8 cellular contexts compared by ENCODE assay signal in genomic region chr22:39117585-39118191, GRCh38. TPM values are rescaled to one million over a fixed set of nuclear protein-coding genes. Genes with fewer than 3 reads are reported as not detected.
DNase-seq lines count a peak whose midpoint lies in the region; ATAC-seq, FAIRE-seq and TF ChIP-seq lines count a peak whose summit lies in the region.

No MANE protein-coding gene starts in this region.

- intact Hi-C loops in heart left ventricle (cut with DNase I) (loop anchor here in 5 of 10 donors (5.0 to 10.0 kb wide), 4 partner anchors 105 to 343 kb away; partner anchors contain the start of gene APOBEC3C (in 1 of the 5)), Right ventricle myocardium superior (cut with DNase I) (no loop called here), activated B cell treated with CpG ODN at 0.5 μM for 24 hours (cut with micrococcal nuclease) (loop anchor here (1.0 kb wide), 6 partner anchors 18 to 247 kb away; partner anchors contain the start of gene APOBEC3C), mucosa of descending colon (cut with DNase I, micrococcal nuclease) (no loop called here)

- DNase-seq in heart left ventricle (peak in 2 of 5 donors; percentile 51 to 52), Right ventricle myocardium superior (no peak), LNCaP clone FGC (ENCODE audit: low read depth) (no peak), activated B cell treated with CpG ODN at 0.5 μM for 24 hours (peak; percentile 37), bronchial epithelial cell (ENCODE audit: low read depth) (peak; percentile 53), mucosa of descending colon (peak in 2 of 3 donors; percentile 67 to 85), DMS114 treated with DMSO at 0.1 percent for 48 hours (lab: John Stamatoyannopoulos, UW; ENCODE audit: unreplicated experiment) (no peak)
- DNase-seq in stimulated activated naive CD8-positive, alpha-beta T cell treated with anti-CD3 and anti-CD28 coated beads, Interleukin-15, Interleukin-2, amounts not matched to agents 100 U/mL and 50 U/mL, for 24 hours: peak; percentile 80

- WGBS in heart left ventricle, 4 donors: 68 to 72% (median 71%) methylated on average over 14 of the region's 14 CpGs

- H3K27me3 Mint-ChIP-seq in activated B cell treated with CpG ODN at 0.5 μM for 24 hours: no peaks in the 10 kb centered on the region

- peak overlapping the region; percentile 67 for H3K4me3 Mint-ChIP-seq in activated B cell treated with CpG ODN at 0.5 μM for 24 hours

- H3K4me3 ChIP-seq in heart left ventricle (peak overlapping the region in 1 of 12 donors; percentile 8), LNCaP clone FGC (ENCODE audit: low read depth, low read length) (no peak overlapping the region), bronchial epithelial cell (ENCODE audit: low read depth, low read length) (no peak overlapping the region), mucosa of descending colon (no peak overlapping the region)

- peaks cover 52% of the 10 kb centered on the region for H3K4me1 Mint-ChIP-seq in activated B cell treated with CpG ODN at 0.5 μM for 24 hours

- H3K4me1 ChIP-seq in heart left ventricle (peaks cover 0 to 12% (median 0%) of the 10 kb centered on the region in 12 donors), mucosa of descending colon (ENCODE audit: low read depth) (peaks cover 5% of the 10 kb centered on the region)

- TF ChIP-seq CTCF in heart left ventricle (IDR thresholded peaks at IDR 0.05) (peak in 10 of 12 donors; percentile 21 to 55 (median 40)), LNCaP clone FGC (IDR thresholded peaks at IDR 0.05; ENCODE audit: control insufficient read depth, extremely low read depth, insufficient read depth) (peak; percentile 31), activated B cell treated with CpG ODN at 0.5 μM for 24 hours (IDR thresholded peaks at IDR 0.05) (no peak), bronchial epithelial cell (IDR thresholded peaks at IDR 0.05; ENCODE audit: insufficient read depth, low read length, severe bottlenecking) (peak; percentile 50), mucosa of descending colon (IDR thresholded peaks at IDR 0.05) (no peak)

- peak overlapping the region in 1 of 12 donors; percentile 62 for H3K27ac ChIP-seq in heart left ventricle

- no peak for TF ChIP-seq POLR2A in heart left ventricle (IDR thresholded peaks at IDR 0.05)

- H3K27ac Mint-ChIP-seq in activated B cell treated with CpG ODN at 0.5 μM for 24 hours: peak overlapping the region; percentile 86

- POLR2A ChIA-PET in activated B cell treated with CpG ODN at 0.5 μM for 24 hours (lab: Charles Lee): interaction anchor here (0.8 to 1.6 kb wide), 9 partner anchors 10 to 54 kb away, joined by 3 to 15 read pairs (median 5); no protein-coding TSS in a partner anchor

- H3K36me3 ChIP-seq in heart left ventricle: no peaks in the 10 kb centered on the region
- no peaks in the 10 kb centered on the region for H3K36me3 ChIP-seq in bronchial epithelial cell (ENCODE audit: control insufficient read depth, insufficient read depth, low read length)
- no peaks in the 10 kb centered on the region for H3K36me3 ChIP-seq in mucosa of descending colon (ENCODE audit: low read depth)

- no peaks in the 10 kb centered on the region for H3K36me3 Mint-ChIP-seq in activated B cell treated with CpG ODN at 0.5 μM for 24 hours (ENCODE audit: low read depth)

- H3K27me3 ChIP-seq in heart left ventricle (peaks cover 0 to 28% (median 6%) of the 10 kb centered on the region in 9 donors), bronchial epithelial cell (ENCODE audit: control insufficient read depth, insufficient read depth, low read length) (no peaks in the 10 kb centered on the region)

- no peaks in the 10 kb centered on the region for H3K9me3 ChIP-seq in heart left ventricle
- no peaks in the 10 kb centered on the region for H3K9me3 ChIP-seq in mucosa of descending colon

- ATAC-seq in heart left ventricle (no peak), Right ventricle myocardium superior (ENCODE audit: poor library complexity) (no peak), activated B cell treated with CpG ODN at 0.5 μM for 24 hours (ENCODE audit: low read depth) (peak; percentile 64), mucosa of descending colon (peak; percentile 81)
- peak; percentile 64 for ATAC-seq in stimulated activated naive CD8-positive, alpha-beta T cell treated with anti-CD3 and anti-CD28 coated beads, Interleukin-15, Interleukin-2, amounts not matched to agents 100 U/mL and 50 U/mL, for 24 hours

- CTCF ChIA-PET in activated B cell treated with CpG ODN at 0.5 μM for 24 hours (lab: Charles Lee): interaction anchor here (0.9 to 2.3 kb wide), 8 partner anchors 10 to 198 kb away, joined by 3 to 17 read pairs (median 4); partner anchors contain the start of gene APOBEC3B

- FAIRE-seq in bronchial epithelial cell (lab: Jason Lieb, UNC): no peak

- H3K9me3 Mint-ChIP-seq in activated B cell treated with CpG ODN at 0.5 μM for 24 hours: no peaks in the 10 kb centered on the region

RNA-seq across cellular contexts. Expression of gene APOBEC3H, which starts 20.6 kb away (rescaled TPM):
- total RNA-seq in heart left ventricle (1 to 10 TPM in 1 of 9 donors, under 1 TPM in 3, not detected in 5; 0.21 to 1.7 (median 0.61) TPM), Right ventricle myocardium superior (not detected), activated B cell treated with CpG ODN at 0.5 μM for 24 hours (1.4 TPM in 2 replicates), bronchial epithelial cell (0.13 and 0.26 TPM in 2 replicates), mucosa of descending colon (under 1 TPM in 1 of 3 donors, not detected in 2; 0.51 TPM)
- under 1 TPM in 1 of 2 donors, not detected in 1; 0.46 TPM for polyA plus RNA-seq in heart left ventricle

RNA-seq across cellular contexts. Expression of gene CBX7, which starts 34.8 kb away (rescaled TPM):
- total RNA-seq in heart left ventricle (100 to 1,000 TPM in 1 of 9 donors, 10 to 100 TPM in 8; 48.3 to 187 (median 75.0) TPM), Right ventricle myocardium superior (69.9 TPM), activated B cell treated with CpG ODN at 0.5 μM for 24 hours (42.6 and 45.4 TPM in 2 replicates), bronchial epithelial cell (1.8 and 2.1 TPM in 2 replicates), mucosa of descending colon (100 to 1,000 TPM in 1 of 3 donors, 10 to 100 TPM in 2; 23.6 to 125 (median 29.2) TPM)
- 10 to 100 TPM; 50.1 to 60.4 TPM for polyA plus RNA-seq in heart left ventricle

RNA-seq across cellular contexts. Expression of gene APOBEC3G, which starts 40.6 kb away (rescaled TPM):
- total RNA-seq in heart left ventricle (10 to 100 TPM in 1 of 9 donors, 1 to 10 TPM in 8; 1.8 to 21.9 (median 3.3) TPM), Right ventricle myocardium superior (2.7 TPM), activated B cell treated with CpG ODN at 0.5 μM for 24 hours (145 and 152 TPM in 2 replicates), bronchial epithelial cell (1.2 and 3.4 TPM in 2 replicates), mucosa of descending colon (1 to 10 TPM; 5.7 to 6.2 (median 6.1) TPM)
- 1 to 10 TPM; 2.9 to 3.5 TPM for polyA plus RNA-seq in heart left ventricle

Comparison
In these comparisons a context has a peak if more than half of its experiments do, and no peak if none do; other contexts are left out.
1. ATAC-seq: peak in activated B cell treated with CpG ODN at 0.5 μM for 24 hours (single experiment), mucosa of descending colon (single experiment) and stimulated activated naive CD8-positive, alpha-beta T cell treated with anti-CD3 and anti-CD28 coated beads, Interleukin-15, Interleukin-2, amounts not matched to agents 100 U/mL and 50 U/mL, for 24 hours (single experiment); none in heart left ventricle (0 of 4) and Right ventricle myocardium superior (single experiment).
2. DNase-seq: peak in activated B cell treated with CpG ODN at 0.5 μM for 24 hours (single experiment), bronchial epithelial cell (single experiment), mucosa of descending colon (2 of 3) and stimulated activated naive CD8-positive, alpha-beta T cell treated with anti-CD3 and anti-CD28 coated beads, Interleukin-15, Interleukin-2, amounts not matched to agents 100 U/mL and 50 U/mL, for 24 hours (single experiment); none in Right ventricle myocardium superior (single experiment), LNCaP clone FGC (single experiment) and DMS114 treated with DMSO at 0.1 percent for 48 hours (single experiment).
3. CTCF ChIP-seq: peak in heart left ventricle (10 of 12), LNCaP clone FGC (single experiment) and bronchial epithelial cell (single experiment); none in activated B cell treated with CpG ODN at 0.5 μM for 24 hours (single experiment) and mucosa of descending colon (single experiment).